ENCODE assay signal across 12 cellular contexts in the genomic region with DNA sequence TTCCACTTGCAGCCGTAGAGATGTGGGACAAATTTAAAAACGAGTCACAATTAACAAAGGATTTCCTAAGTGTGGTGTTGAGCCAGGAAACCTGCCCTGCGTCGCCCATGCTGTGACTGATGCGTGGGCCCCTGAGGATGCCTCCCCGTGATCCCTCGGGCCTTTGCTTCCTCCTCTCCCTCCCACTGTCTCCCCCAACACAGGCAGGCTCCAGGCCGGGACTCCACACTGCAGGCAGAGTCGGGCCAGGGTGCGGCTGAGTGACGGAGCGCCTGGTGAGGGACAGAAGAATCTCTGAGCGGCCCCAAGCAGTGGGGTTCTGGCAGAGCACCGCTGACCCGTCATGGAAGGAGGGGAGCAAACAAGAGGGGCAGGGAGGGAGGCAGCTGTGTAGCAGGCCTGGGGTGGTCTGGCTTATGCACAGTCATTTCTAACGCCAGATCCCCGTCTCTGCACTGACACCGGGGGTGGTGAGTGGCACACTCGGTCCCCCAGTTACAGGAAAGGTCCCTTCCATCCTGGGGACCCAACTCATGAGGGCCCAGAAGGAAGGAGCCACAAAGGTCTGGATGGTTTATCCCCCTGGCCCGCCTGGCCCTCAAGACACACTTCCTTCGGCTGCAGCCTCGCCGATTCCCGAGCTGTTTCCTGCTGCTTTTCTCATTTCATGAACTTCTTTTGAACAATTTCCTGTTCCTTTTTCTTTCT.
A peak's percentile ranks its signal among the peaks of the same experiment; 100 is the strongest.
DNase-seq lines count a peak whose midpoint lies in the region; ATAC-seq and TF ChIP-seq lines count a peak whose summit lies in the region.
"Had no signal": no experiment of that assay in that cellular context is flagged by ENCODE, and none has a peak within 500 bp of the region (broad histone marks: within the 10 kb centered on the region; RNA-seq: fewer than 3 reads in every experiment).

No MANE protein-coding gene starts in this region.

- H2BK12ac ChIP-seq in neuronal stem cell (ENCODE audit: low read length) = no peak overlapping the region

- peak overlapping the region; percentile 59 for H3K23ac ChIP-seq in neuronal stem cell (ENCODE audit: low read depth, low read length, poor library complexity)

- peak overlapping the region; percentile 31 for H3K4me3 ChIP-seq in BLaER1
- H3K4me3 ChIP-seq in adipocyte (ENCODE audit: low read length) = no peak overlapping the region
- H3K4me3 ChIP-seq in neuronal stem cell (ENCODE audit: low read length in 2 of 2) = no peak overlapping the region
- no peak overlapping the region for H3K4me3 ChIP-seq in prostate gland
- no peak overlapping the region for H3K4me3 ChIP-seq in PC-9
- H3K4me3 ChIP-seq: thyroid gland had no signal

- peak overlapping the region; percentile 95 for H4K8ac ChIP-seq in neuronal stem cell (ENCODE audit: low read depth, low read length)

- no peak overlapping the region for H3K4ac ChIP-seq in neuronal stem cell (ENCODE audit: low read length)

- ATAC-seq in left cardiac atrium (peak; percentile 29 to 32), GM21825 (IDR thresholded peaks at IDR 0.05; ENCODE audit: unreplicated experiment) (no peak)

- H3K4me2 ChIP-seq in BLaER1 = peak overlapping the region; percentile 93
- no peak overlapping the region for H3K4me2 ChIP-seq in neuronal stem cell (ENCODE audit: insufficient read depth, low read length, poor library complexity, severe bottlenecking)
- H3K4me2 ChIP-seq in PC-9 = no peak overlapping the region

- no peak overlapping the region for H4K91ac ChIP-seq in neuronal stem cell (ENCODE audit: low read depth, low read length, poor library complexity)

- no peaks in the 10 kb centered on the region for H3K27me3 ChIP-seq in BLaER1
- no peaks in the 10 kb centered on the region for H3K27me3 ChIP-seq in adipocyte (replicated peaks; ENCODE audit: control insufficient read depth, insufficient read depth, low read length)
- H3K27me3 ChIP-seq in neuronal stem cell (ENCODE audit: control insufficient read depth in 3 of 3, insufficient read depth in 3 of 3, low read depth in 1 of 3, low read length in 3 of 3) = no peaks in the 10 kb centered on the region
- H3K27me3 ChIP-seq in prostate gland (replicated peaks; ENCODE audit: insufficient read depth) = no peaks in the 10 kb centered on the region
- H3K27me3 ChIP-seq in PC-9 (ENCODE audit: insufficient read depth, low read depth) = no peaks in the 10 kb centered on the region
- H3K27me3 ChIP-seq: thyroid gland had no signal

- H2BK120ac ChIP-seq in neuronal stem cell (ENCODE audit: low read depth, low read length) = peak overlapping the region; percentile 12

- no CpG with 5 or more reads among the region's 24 CpGs for WGBS in neuronal stem cell (ENCODE audit: extremely low coverage in 2 of 2, insufficient read length in 2 of 2, insufficient replicate concordance in 1 of 2), 2 donors
- WGBS in prostate gland = 75% methylated on average over 23 of the region's 24 CpGs

- H3K36me3 ChIP-seq in BLaER1 = peaks cover 6% of the 10 kb centered on the region; the same call in 1 of the 2 replicates
- H3K36me3 ChIP-seq in adipocyte (ENCODE audit: control insufficient read depth, insufficient read depth, low read length, severe bottlenecking) = peaks cover 4% of the 10 kb centered on the region
- H3K36me3 ChIP-seq in neuronal stem cell (replicated peaks in 1 of 2; ENCODE audit: control insufficient read depth in 2 of 2, insufficient read depth in 2 of 2, low read length in 2 of 2) = peaks cover 0 to 9% of the 10 kb centered on the region in 2 donors
- no peaks in the 10 kb centered on the region for H3K36me3 ChIP-seq in prostate gland
- no peaks in the 10 kb centered on the region for H3K36me3 ChIP-seq in PC-9 (ENCODE audit: low read depth)
- H3K36me3 ChIP-seq: thyroid gland had no signal

- H3K27ac ChIP-seq in BLaER1 = peak overlapping the region; percentile 68
- H3K27ac ChIP-seq in neuronal stem cell (replicated peaks; ENCODE audit: low read length) = no peak overlapping the region
- peak overlapping the region in 1 of 2 donors; percentile 31 for H3K27ac ChIP-seq in prostate gland
- no peak overlapping the region for H3K27ac ChIP-seq in PC-9

- no peaks in the 10 kb centered on the region for H4K20me1 ChIP-seq in BLaER1
- H4K20me1 ChIP-seq in PC-9 (ENCODE audit: insufficient read depth) = no peaks in the 10 kb centered on the region

- intact Hi-C loops in left cardiac atrium (cut with DNase I) = no loop called here
- intact Hi-C loops in prostate gland (cut with DNase I) = no loop called here
- intact Hi-C loops in PC-9 (cut with micrococcal nuclease; ENCODE audit: unreplicated experiment) = no loop called here

- no peaks in the 10 kb centered on the region for H3F3A ChIP-seq in PC-9 (ENCODE audit: insufficient read depth, low read depth)

- peaks cover 3% of the 10 kb centered on the region for H3K79me1 ChIP-seq in neuronal stem cell (ENCODE audit: low read depth, low read length)

- H2AK5ac ChIP-seq in neuronal stem cell (ENCODE audit: low read depth, low read length) = peak overlapping the region; percentile 58

- CTCF ChIA-PET in PC-9 (lab: Charles Lee) = no interaction called here

- no peak overlapping the region for H3K14ac ChIP-seq in neuronal stem cell (ENCODE audit: low read length)

- H3K9me2 ChIP-seq in PC-9 (ENCODE audit: insufficient read depth) = no peaks in the 10 kb centered on the region

- TF ChIP-seq CTCF in prostate gland (IDR thresholded peaks at IDR 0.05) = no peak
- TF ChIP-seq CTCF in PC-9 (conservative IDR thresholded peaks at IDR 0.05) = no peak

- no peak for TF ChIP-seq POLR2A in prostate gland (IDR thresholded peaks at IDR 0.05)

- peak overlapping the region; percentile 18 for H2AFZ ChIP-seq in neuronal stem cell (ENCODE audit: low read length)
- H2AFZ ChIP-seq in PC-9 = no peak overlapping the region

- no peak for DNase-seq in adipocyte (ENCODE audit: low read depth)
- peak; percentile 40 for DNase-seq in left cardiac atrium
- DNase-seq in neuronal stem cell (ENCODE audit: low spot score) = no peak
- DNase-seq in AG08396 (ENCODE audit: low spot score) = no peak
- no peak for DNase-seq in prostate gland (ENCODE audit: low spot score)
- no peak for DNase-seq in PC-9
- DNase-seq: NCI-H1694; NCI-H748 treated with DMSO at 0.1 percent for 48 hours; stimulated activated CD4-positive, alpha-beta T cell treated with anti-CD3 and anti-CD28 coated beads, Interleukin-12 subunit alpha, Interleukin-12 subunit beta, amount 100 ng/mL, for 4 hours had no signal

- peak overlapping the region; percentile 53 for H2BK15ac ChIP-seq in neuronal stem cell (ENCODE audit: low read length)

- H3K4me1 ChIP-seq in BLaER1 (peaks cover 89% of the 10 kb centered on the region), adipocyte (ENCODE audit: control insufficient read depth, insufficient read depth, low read length) (peaks cover 40% of the 10 kb centered on the region), neuronal stem cell (ENCODE audit: control insufficient read depth in 2 of 2, insufficient read depth in 1 of 2, low read depth in 1 of 2, low read length in 2 of 2) (peaks cover 9 to 16% of the 10 kb centered on the region in 2 donors), prostate gland (replicated peaks) (peaks cover 8% of the 10 kb centered on the region), PC-9 (replicated peaks; ENCODE audit: insufficient read depth) (peaks cover 6% of the 10 kb centered on the region)

- H3K9ac ChIP-seq in BLaER1 = peak overlapping the region; percentile 69
- peak overlapping the region; percentile 28 for H3K9ac ChIP-seq in adipocyte (ENCODE audit: low read length)
- peak overlapping the region; percentile 26 for H3K9ac ChIP-seq in neuronal stem cell (ENCODE audit: low read depth, low read length, poor library complexity)

- H3K9me3 ChIP-seq in BLaER1 (no peaks in the 10 kb centered on the region), adipocyte (ENCODE audit: control insufficient read depth, low read length) (no peaks in the 10 kb centered on the region), neuronal stem cell (replicated peaks in 1 of 2; ENCODE audit: control insufficient read depth in 2 of 2, insufficient read depth in 1 of 2, low read depth in 1 of 2, low read length in 2 of 2) (peaks cover 0 to 3% of the 10 kb centered on the region in 2 donors), prostate gland (no peaks in the 10 kb centered on the region), PC-9 (ENCODE audit: insufficient read depth, low read depth) (no peaks in the 10 kb centered on the region; the same call in 1 of the 2 replicates)
- H3K9me3 ChIP-seq: thyroid gland had no signal

- H3K79me2 ChIP-seq in PC-9 (ENCODE audit: low read depth) = no peaks in the 10 kb centered on the region

- H3K18ac ChIP-seq in neuronal stem cell (ENCODE audit: low read length) = peak overlapping the region; percentile 65

- peak overlapping the region; percentile 83 for H2BK5ac ChIP-seq in neuronal stem cell (ENCODE audit: low read length)

- POLR2A ChIA-PET in PC-9 (lab: Charles Lee; ENCODE audit: unreplicated experiment) = no interaction called here

- no TSS peak for BruUV-seq in PC-9 (replicated peaks; lab: Mats Ljungman, UMichigan)
